ENCODE assay signal across 21 cellular contexts in genomic region chr12:127051139-127051538, GRCh38.
"Had no signal": no experiment of that assay in that cellular context is flagged by ENCODE, and none has a peak within 500 bp of the region (broad histone marks: within the 10 kb centered on the region; RNA-seq: fewer than 3 reads in every experiment).

No MANE protein-coding gene starts in this region.

- H3K27me3 ChIP-seq: SJSA1 had no signal

- H3K36me3 Mint-ChIP-seq: T-cell had no signal

- H3K4me3 Mint-ChIP-seq: IgD-negative memory B cell; T-cell; T-helper 1 cell treated with Interleukin-12 subunit alpha and Interleukin-12 subunit beta and Interleukin-4 antibody, amounts not matched to agents 30 μg/mL and 1 μg/mL, for 36 hours had no signal

- ATAC-seq: Panc1, T-cell had no signal

- H3K36me3 ChIP-seq: SJSA1 had no signal

- H3K9me3 Mint-ChIP-seq: T-helper 1 cell treated with Interleukin-12 subunit alpha and Interleukin-12 subunit beta and Interleukin-4 antibody, amounts not matched to agents 30 μg/mL and 1 μg/mL, for 36 hours had no signal

- H3K27ac ChIP-seq: HL-60, SJSA1 had no signal

- H3K4me3 ChIP-seq: SJSA1 had no signal

- H3K4me1 Mint-ChIP-seq: IgD-negative memory B cell, T-cell had no signal

- H3K27ac Mint-ChIP-seq: IgD-negative memory B cell; T-cell; T-helper 1 cell treated with Interleukin-12 subunit alpha and Interleukin-12 subunit beta and Interleukin-4 antibody, amounts not matched to agents 30 μg/mL and 1 μg/mL, for 36 hours had no signal

- H3K9ac ChIP-seq: SK-N-SH had no signal

- H3K27me3 Mint-ChIP-seq: IgD-negative memory B cell, T-cell had no signal

- H3K4me2 ChIP-seq: SK-N-SH had no signal

- H3K4me1 ChIP-seq: SJSA1 had no signal

- DNase-seq: KBM-7, MM.1S, NCI-H1092 treated with DMSO at 0.1 percent for 48 hours, NCI-H1436, NCI-H187, NCI-H2029, NCI-H2171 treated with DMSO at 0.1 percent for 48 hours, NCI-H345, NCI-H446 treated with DMSO at 0.1 percent for 48 hours, NCI-H510A treated with DMSO at 0.1 percent for 48 hours, NCI-H526, Right ventricle myocardium superior, SIG-M5, SK-N-SH, SW 1271, T-cell had no signal

- H3K9me3 ChIP-seq: SJSA1, SK-N-SH had no signal
